Comparison of ENCODE assay signal across 8 cellular contexts in genomic region chr7:123821320-123821719, GRCh38. TPM values are rescaled to one million over a fixed set of nuclear protein-coding genes. Genes with fewer than 3 reads are reported as not detected.
"Had no signal": no experiment of that assay in that cellular context is flagged by ENCODE, and none has a peak within 500 bp of the region (broad histone marks: within the 10 kb centered on the region; RNA-seq: fewer than 3 reads in every experiment).

No MANE protein-coding gene starts in this region.

- H3K4me3 ChIP-seq: GM23338, HAP-1 had no signal

- H2AFZ ChIP-seq: GM23338 had no signal

- H3K9me3 Mint-ChIP-seq: GM23338, HFFc6, IgD-negative memory B cell had no signal

- H3K27ac ChIP-seq: HL-60 had no signal

- ATAC-seq: GM23338, HCT116 had no signal

- H3K36me3 Mint-ChIP-seq: IgD-negative memory B cell had no signal

- DNase-seq: H7, HFFc6, KG1 had no signal

- H3K4me3 Mint-ChIP-seq: GM23338, HFFc6, IgD-negative memory B cell had no signal

- H3K4me2 ChIP-seq: GM23338 had no signal

- H3K9me3 ChIP-seq: HAP-1 had no signal

- H3K4me1 ChIP-seq: HAP-1 had no signal

- H3K36me3 ChIP-seq: HAP-1 had no signal

- H3K27ac Mint-ChIP-seq: GM23338, HFFc6, IgD-negative memory B cell had no signal

RNA-seq across cellular contexts. Expression of gene HYAL4, which starts 23.6 kb away (rescaled TPM):
- total RNA-seq: GM23338, H7, HFFc6 had no signal
- polyA plus RNA-seq: GM23338, IgD-negative memory B cell had no signal
